ENCODE assay signal across 7 cellular contexts in the genomic region with DNA sequence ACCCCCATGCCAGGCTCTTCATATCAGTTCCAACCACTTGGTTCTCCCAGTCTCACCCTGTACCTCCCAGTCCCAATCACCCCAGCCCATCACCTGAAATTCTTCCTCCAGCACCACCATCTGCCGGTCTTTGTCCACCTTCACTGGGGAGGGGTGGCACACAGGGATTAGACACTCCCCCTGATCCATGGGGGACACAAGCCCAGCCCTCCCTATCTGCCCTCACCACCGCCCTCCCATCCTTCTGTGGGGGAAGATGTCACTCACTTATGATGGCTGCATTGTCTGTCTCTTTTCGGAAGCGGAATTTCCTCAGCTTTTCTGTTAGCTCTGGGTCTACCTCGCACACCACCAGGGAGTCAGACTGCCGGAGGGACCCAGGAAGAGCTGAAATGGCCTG. TPM values are rescaled to one million over a fixed set of nuclear protein-coding genes. Genes with fewer than 3 reads are reported as not detected.
DNase-seq lines count a peak whose midpoint lies in the region; ATAC-seq and TF ChIP-seq lines count a peak whose summit lies in the region.

No MANE protein-coding gene starts in this region.

- H3K9me2 ChIP-seq in SU-DHL-6 (replicated peaks; ENCODE audit: insufficient read depth, low read length), result no peaks in the 10 kb centered on the region
- H3K9me2 ChIP-seq in Karpas-422 (replicated peaks; ENCODE audit: insufficient read depth, low read length), result no peaks in the 10 kb centered on the region

- peak overlapping the region; percentile 80 for H2AFZ ChIP-seq in SU-DHL-6 (ENCODE audit: low read depth, low read length, severe bottlenecking)
- no peak overlapping the region for H2AFZ ChIP-seq in Karpas-422 (ENCODE audit: low read length)

- ATAC-seq in GM21423 (IDR thresholded peaks at IDR 0.05; ENCODE audit: unreplicated experiment), result peak; percentile 12
- ATAC-seq in esophagus mucosa, result peak; percentile 10
- peak; percentile 58 for ATAC-seq in stimulated activated naive CD8-positive, alpha-beta T cell treated with anti-CD3 and anti-CD28 coated beads, Interleukin-15, Interleukin-2, amounts not matched to agents 100 U/mL and 50 U/mL, for 24 hours

- H3F3A ChIP-seq in SU-DHL-6 (ENCODE audit: insufficient read depth), result 0 out of 2 replicates have a peak, but pooled peaks cover 9% of the 10 kb centered on the region

- H3K36me3 ChIP-seq in SU-DHL-6 (ENCODE audit: low read length) (no peaks in the 10 kb centered on the region), Karpas-422 (ENCODE audit: insufficient read depth, low read length) (no peaks in the 10 kb centered on the region)

- H3K27ac ChIP-seq in SU-DHL-6 (ENCODE audit: low read depth, low read length) (no peak overlapping the region), Karpas-422 (ENCODE audit: low read length) (no peak overlapping the region)

- H3K4me3 ChIP-seq in SU-DHL-6 (ENCODE audit: insufficient read depth, low read length, poor library complexity, severe bottlenecking), result peak overlapping the region; percentile 59
- H3K4me3 ChIP-seq in Karpas-422 (ENCODE audit: low read length), result no peak overlapping the region

- TF ChIP-seq CTCF in SU-DHL-6 (IDR thresholded peaks at IDR 0.05; ENCODE audit: insufficient read depth, low read length, poor library complexity, severe bottlenecking), result no peak

- H3K79me2 ChIP-seq in SU-DHL-6 (ENCODE audit: insufficient read depth, low read length) (no peaks in the 10 kb centered on the region), Karpas-422 (ENCODE audit: low read length) (no peaks in the 10 kb centered on the region)

- no peaks in the 10 kb centered on the region for H3K4me1 ChIP-seq in Karpas-422 (ENCODE audit: low read length)

- H3K9ac ChIP-seq in SU-DHL-6 (ENCODE audit: low read length) (peak overlapping the region; percentile 61), Karpas-422 (ENCODE audit: low read length) (no peak overlapping the region)

- peak overlapping the region; percentile 60 for H3K4me2 ChIP-seq in SU-DHL-6 (ENCODE audit: low read depth, low read length, poor library complexity, severe bottlenecking)
- no peak overlapping the region for H3K4me2 ChIP-seq in Karpas-422 (ENCODE audit: low read depth, low read length, poor library complexity, severe bottlenecking)

- DNase-seq in stimulated activated naive CD8-positive, alpha-beta T cell treated with anti-CD3 and anti-CD28 coated beads, Interleukin-15, Interleukin-2, amounts not matched to agents 100 U/mL and 50 U/mL, for 24 hours, result peak; percentile 48
- DNase-seq in glomerular visceral epithelial cell (ENCODE audit: extremely low spot score), result no peak
- DNase-seq in hippocampal formation (lab: John Stamatoyannopoulos, UW), result no peak
- DNase-seq in Karpas-422, result no peak

- no peaks in the 10 kb centered on the region for H3K27me3 ChIP-seq in SU-DHL-6 (ENCODE audit: low read length)
- H3K27me3 ChIP-seq in Karpas-422 (ENCODE audit: low read length), result no peaks in the 10 kb centered on the region

- H3K9me3 ChIP-seq in SU-DHL-6 (ENCODE audit: insufficient read depth, low read length), result no peaks in the 10 kb centered on the region
- H3K9me3 ChIP-seq in Karpas-422 (ENCODE audit: low read length), result no peaks in the 10 kb centered on the region

- H4K20me1 ChIP-seq in SU-DHL-6 (ENCODE audit: low read depth, low read length) (no peaks in the 10 kb centered on the region), Karpas-422 (ENCODE audit: insufficient read depth, low read depth, low read length) (no peaks in the 10 kb centered on the region)

RNA-seq across cellular contexts. Expression of gene GMFG, which starts 0.7 kb away (rescaled TPM):
- total RNA-seq in esophagus mucosa, result 2.3 TPM
- total RNA-seq in Karpas-422 (2014; rRNA removed; shearing (Covaris generic); ENCODE audit: low replicate concordance), result not detected in 2 replicates

RNA-seq across cellular contexts. Expression of gene SAMD4B, which starts 7.1 kb away (rescaled TPM):
- total RNA-seq in esophagus mucosa, result 53.3 TPM
- total RNA-seq in Karpas-422 (2014; rRNA removed; shearing (Covaris generic); ENCODE audit: low replicate concordance), result 50.9 and 78.1 TPM in 2 replicates

RNA-seq across cellular contexts. Expression of gene LRFN1, which starts 14.5 kb away (rescaled TPM):
- 0.08 TPM for total RNA-seq in esophagus mucosa
- not detected in 2 replicates for total RNA-seq in Karpas-422 (2014; rRNA removed; shearing (Covaris generic); ENCODE audit: low replicate concordance)

RNA-seq across cellular contexts. Expression of gene IFNL1, which starts 39.0 kb away (rescaled TPM):
- total RNA-seq in esophagus mucosa, result not detected
- total RNA-seq in Karpas-422 (2014; rRNA removed; shearing (Covaris generic); ENCODE audit: low replicate concordance), result not detected in 2 replicates

RNA-seq across cellular contexts. Expression of gene PAF1, which starts 55.7 kb away (rescaled TPM):
- 29.5 TPM for total RNA-seq in esophagus mucosa
- total RNA-seq in Karpas-422 (2014; rRNA removed; shearing (Covaris generic); ENCODE audit: low replicate concordance), result 25.3 and 26.7 TPM in 2 replicates
